In genomic region chr9:107624216-107624948, GRCh38 we compare ENCODE assay signal across 13 cellular contexts.
DNase-seq lines count a peak whose midpoint lies in the region; ATAC-seq and TF ChIP-seq lines count a peak whose summit lies in the region.
"Had no signal": no experiment of that assay in that cellular context is flagged by ENCODE, and none has a peak within 500 bp of the region (broad histone marks: within the 10 kb centered on the region; RNA-seq: fewer than 3 reads in every experiment).

No MANE protein-coding gene starts in this region.

- ATAC-seq in HCT116 (no peak), foreskin keratinocyte (peak; percentile 85), thoracic aorta (ENCODE audit: insufficient number of reproducible peaks, low FRiP score, low read depth) (no peak), GM21529 (IDR thresholded peaks at IDR 0.05; ENCODE audit: unreplicated experiment) (no peak)
- ATAC-seq: activated CD8-positive, alpha-beta T cell treated with anti-CD3 and anti-CD28 coated beads, Interleukin-2, amount 10 ng/mL, durations not matched to agents 7 days and 5 days; body of pancreas had no signal

- H3K9me2 ChIP-seq in HCT116 (ENCODE audit: insufficient read depth) = no peaks in the 10 kb centered on the region

- H3K27me3 ChIP-seq in HCT116 (ENCODE audit: insufficient read depth, low read length) = no peaks in the 10 kb centered on the region
- no peaks in the 10 kb centered on the region for H3K27me3 ChIP-seq in foreskin keratinocyte
- H3K27me3 ChIP-seq in thoracic aorta (replicated peaks; ENCODE audit: insufficient read depth) = no peaks in the 10 kb centered on the region
- H3K27me3 ChIP-seq: body of pancreas had no signal

- H3K4me1 ChIP-seq in HCT116 (ENCODE audit: control insufficient read depth in 1 of 2, insufficient read depth in 2 of 2, low read length in 2 of 2) (peaks cover 0 to 10% of the 10 kb centered on the region in 2 experiments; a peak in 2 of 4 replicates), foreskin keratinocyte (no peaks in the 10 kb centered on the region), thoracic aorta (ENCODE audit: control insufficient read depth in 1 of 2, low read depth in 2 of 2) (peaks cover 4 to 11% of the 10 kb centered on the region in 2 donors)

- POLR2A ChIA-PET in HCT116 (lab: Charles Lee) = no interaction called here

- DNase-seq in HCT116 (ENCODE audit: low read depth, low spot score) = no peak
- DNase-seq in amniotic epithelial cell (ENCODE audit: low read depth) = peak; percentile 52
- DNase-seq in foreskin keratinocyte = peak; percentile 35 to 51
- DNase-seq in thoracic aorta (ENCODE audit: low spot score) = no peak
- DNase-seq in NOMO-1 treated with DMSO at 0.1 percent for 48 hours (lab: John Stamatoyannopoulos, UW; ENCODE audit: unreplicated experiment) = no peak
- no peak for DNase-seq in germinal center (ENCODE audit: low spot score)
- DNase-seq: activated CD8-positive, alpha-beta T cell treated with anti-CD3 and anti-CD28 coated beads, Interleukin-2, amount 10 ng/mL, durations not matched to agents 7 days and 5 days; activated gamma-delta T cell; body of pancreas; CD4-positive, alpha-beta T cell; DND-41; glutamatergic neuron had no signal

- BruUV-seq in HCT116 (replicated peaks; lab: Mats Ljungman, UMichigan) = no TSS peak

- no peaks in the 10 kb centered on the region for H3K79me2 ChIP-seq in HCT116 (ENCODE audit: insufficient read depth, low read length)

- TF ChIP-seq CTCF in HCT116 (IDR thresholded peaks at IDR 0.05 in 2 of 3, conservative IDR thresholded peaks at IDR 0.05 in 1 of 3; ENCODE audit: borderline replicate concordance in 1 of 3, insufficient read depth in 1 of 3, low read depth in 2 of 3, low read length in 2 of 3) = no peak
- no peak for TF ChIP-seq CTCF in foreskin keratinocyte (conservative IDR thresholded peaks at IDR 0.05)
- no peak for TF ChIP-seq CTCF in thoracic aorta (IDR thresholded peaks at IDR 0.05)

- H3K36me3 ChIP-seq in HCT116 (ENCODE audit: control insufficient read depth in 1 of 2, insufficient read depth in 2 of 2, low read length in 2 of 2) = no peaks in the 10 kb centered on the region
- no peaks in the 10 kb centered on the region for H3K36me3 ChIP-seq in thoracic aorta

- RAD21 ChIA-PET in HCT116 (lab: Charles Lee; ENCODE audit: low non-redundant PET in 1 of 2, low total read pairs in 2 of 2, uncharacterized antibody in 2 of 2, unreplicated experiment in 2 of 2) = no interaction called here

- H4K20me1 ChIP-seq in HCT116 (ENCODE audit: insufficient read depth) = no peaks in the 10 kb centered on the region

- H3K27ac ChIP-seq in HCT116 (ENCODE audit: low read depth, low read length) (no peak overlapping the region), foreskin keratinocyte (no peak overlapping the region), thoracic aorta (peak overlapping the region; percentile 73)
- H3K27ac ChIP-seq: body of pancreas had no signal

- no peak overlapping the region for H3K4me3 ChIP-seq in HCT116 (replicated peaks in 1 of 2; ENCODE audit: low read depth in 1 of 2, low read length in 2 of 2)
- peak overlapping the region; percentile 21 for H3K4me3 ChIP-seq in thoracic aorta
- H3K4me3 ChIP-seq: body of pancreas had no signal

- TF ChIP-seq POLR2A in HCT116 (IDR thresholded peaks at IDR 0.05; ENCODE audit: borderline replicate concordance, extremely low read depth, insufficient read depth, insufficient read length) = no peak

- TF ChIP-seq RAD21 in HCT116 (IDR thresholded peaks at IDR 0.05; ENCODE audit: low read depth) = no peak

- intact Hi-C loops in HCT116 (cut with micrococcal nuclease) = no loop called here

- CTCF ChIA-PET in HCT116 (lab: Charles Lee) = no interaction called here

- H3K9me3 ChIP-seq in HCT116 (ENCODE audit: control insufficient read depth in 1 of 2, insufficient read depth in 1 of 2, low read depth in 1 of 2, low read length in 2 of 2) (no peaks in the 10 kb centered on the region), thoracic aorta (no peaks in the 10 kb centered on the region)
- H3K9me3 ChIP-seq: body of pancreas had no signal

- no peak overlapping the region for H2AFZ ChIP-seq in HCT116 (ENCODE audit: low read depth, low read length, poor library complexity, severe bottlenecking)

- peak overlapping the region; percentile 7; the same call in 1 of the 2 replicates for H3K4me2 ChIP-seq in HCT116 (ENCODE audit: low read length)

- no peak overlapping the region for H3K9ac ChIP-seq in HCT116 (ENCODE audit: low read length)

TF ChIP-seq in HCT116, 20 proteins besides CTCF, POLR2A, EP300 and RAD21:
- no peak for TF ChIP-seq EGR1 (IDR thresholded peaks at IDR 0.05; ENCODE audit: low read depth)
- TF ChIP-seq SP1 (IDR thresholded peaks at IDR 0.05; ENCODE audit: low read depth) = no peak

Comparison
In these comparisons a context has a peak if more than half of its experiments do, and no peak if none do; other contexts are left out.
1. DNase-seq: peak in amniotic epithelial cell (single experiment) and foreskin keratinocyte (2 of 2); none in HCT116 (single experiment), thoracic aorta (single experiment), NOMO-1 treated with DMSO at 0.1 percent for 48 hours (single experiment) and germinal center (single experiment).
2. H3K27ac ChIP-seq: peak in thoracic aorta (2 of 2); none in HCT116 (single experiment) and foreskin keratinocyte (single experiment).